33 cellular contexts compared by ENCODE assay signal in the genomic region with DNA sequence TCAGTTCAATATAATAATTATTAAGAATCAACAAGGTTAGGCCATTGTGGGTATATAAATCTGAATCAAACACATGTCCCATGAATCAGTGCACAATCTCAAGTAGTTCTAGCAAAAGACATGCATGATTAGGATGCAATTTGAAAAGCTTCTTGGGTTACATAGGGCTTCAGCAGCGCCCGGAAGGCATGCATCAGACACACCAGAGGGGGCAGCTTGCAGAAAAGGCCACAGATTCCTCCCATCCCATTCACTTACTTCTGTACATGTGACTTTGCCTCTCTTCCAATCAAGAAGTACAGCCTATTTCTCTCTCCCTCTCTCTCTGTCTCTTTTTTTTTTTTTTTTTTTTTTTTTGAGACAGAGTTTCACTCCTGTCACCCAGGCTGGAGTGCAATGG.
"Had no signal": no experiment of that assay in that cellular context is flagged by ENCODE, and none has a peak within 500 bp of the region (broad histone marks: within the 10 kb centered on the region; RNA-seq: fewer than 3 reads in every experiment).

No MANE protein-coding gene starts in this region.

- H3K27ac ChIP-seq: adrenal gland, brain microvascular endothelial cell, KMS-11, Peyer's patch, SJSA1 had no signal

- H3K27ac Mint-ChIP-seq: activated B cell treated with CpG ODN at 0.5 μM for 24 hours; activated CD4-positive, alpha-beta memory T cell treated with anti-CD3 and anti-CD28 coated beads for 36 hours; activated naive CD4-positive, alpha-beta T cell treated with anti-CD3 and anti-CD28 coated beads for 36 hours; activated naive CD4-positive, alpha-beta T cell treated with anti-CD3 and anti-CD28 coated beads, Interleukin-2, amount 50 U/mL, for 72 hours; activated T-helper 1 cell treated with anti-CD3 and anti-CD28 coated beads, Interleukin-12 subunit alpha, Interleukin-12 subunit beta, Interleukin-2, Interleukin-4 antibody, amounts not matched to agents 30 ng/mL and 10 ng/mL and 1 ng/mL, durations not matched to agents 14 hours and 24 hours and 36 hours; T-helper 1 cell treated with Interleukin-12 subunit alpha and Interleukin-12 subunit beta and Interleukin-4 antibody, amounts not matched to agents 30 μg/mL and 1 μg/mL, for 36 hours; T-helper 2 cell treated with Interferon-gamma antibody and Interleukin-4, amounts not matched to agents 5 μg/mL and 100 μg/mL, for 36 hours had no signal

- H3K9ac ChIP-seq: KMS-11, SK-N-SH had no signal

- H3K27me3 ChIP-seq: adrenal gland, brain microvascular endothelial cell, Peyer's patch, SJSA1 had no signal

- H3K4me3 ChIP-seq: adrenal gland, Peyer's patch, SJSA1 had no signal

- H3K4me1 ChIP-seq: adrenal gland, Peyer's patch, SJSA1 had no signal

- H3K4me3 Mint-ChIP-seq: activated B cell treated with CpG ODN at 0.5 μM for 24 hours; activated CD4-positive, alpha-beta memory T cell treated with anti-CD3 and anti-CD28 coated beads for 36 hours; activated naive CD4-positive, alpha-beta T cell treated with anti-CD3 and anti-CD28 coated beads for 36 hours; activated T-cell treated with anti-CD3 and anti-CD28 coated beads, Interleukin-2, amount 50 U/mL, for 4 hours; activated T-helper 1 cell treated with anti-CD3 and anti-CD28 coated beads, Interleukin-12 subunit alpha, Interleukin-12 subunit beta, Interleukin-2, Interleukin-4 antibody, amounts not matched to agents 30 ng/mL and 10 ng/mL and 1 ng/mL, durations not matched to agents 14 hours and 24 hours and 36 hours; T-helper 1 cell treated with Interleukin-12 subunit alpha and Interleukin-12 subunit beta and Interleukin-4 antibody, amounts not matched to agents 30 μg/mL and 1 μg/mL, for 36 hours; T-helper 2 cell treated with Interferon-gamma antibody and Interleukin-4, amounts not matched to agents 5 μg/mL and 100 μg/mL, for 36 hours had no signal

- DNase-seq: activated B cell treated with CpG ODN at 0.5 μM for 24 hours; activated CD4-positive, alpha-beta memory T cell treated with anti-CD3 and anti-CD28 coated beads for 36 hours; activated CD4-positive, alpha-beta T cell treated with anti-CD3 and anti-CD28 coated beads for 4 hours; activated CD4-positive, alpha-beta T cell treated with anti-CD3 and anti-CD28 coated beads, Interleukin-2, amount 50 U/mL, for 1 hour; activated CD4-positive, CD25-positive, alpha-beta regulatory T cell treated with anti-CD3 and anti-CD28 coated beads, Interleukin-2, amount 50 U/mL, for 72 hours; activated CD8-positive, alpha-beta memory T cell treated with anti-CD3 and anti-CD28 coated beads, Interleukin-2, amount 50 U/mL, for 4 hours; activated gamma-delta T cell treated with Interleukin-2 at 50 U/mL for 16 hours; activated naive CD4-positive, alpha-beta T cell treated with anti-CD3 and anti-CD28 coated beads for 36 hours; activated T-cell treated with anti-CD3 and anti-CD28 coated beads for 4 hours; activated T-cell treated with anti-CD3 and anti-CD28 coated beads, Interleukin-2, amount 50 U/mL, for 4 hours; adrenal gland; anterior cingulate cortex; brain microvascular endothelial cell; central memory CD4-positive, alpha-beta T cell; NCI-H1092 treated with DMSO at 0.1 percent for 48 hours; NCI-H1417; NCI-H146; NCI-H187; NCI-H2029 treated with DMSO at 0.1 percent for 48 hours; NCI-H2107; NCI-H226; NCI-H446 treated with DMSO at 0.1 percent for 48 hours; Peyer's patch; RPMI8226; SHP77 treated with DMSO at 0.1 percent for 48 hours; SK-N-SH had no signal

- H3K4me1 Mint-ChIP-seq: activated B cell treated with CpG ODN at 0.5 μM for 24 hours had no signal

- H3K36me3 ChIP-seq: adrenal gland, brain microvascular endothelial cell, Peyer's patch, SJSA1 had no signal

- H3K9me2 ChIP-seq: SK-N-SH had no signal

- H3K4me2 ChIP-seq: KMS-11, SK-N-SH had no signal

- H3K27me3 Mint-ChIP-seq: activated B cell treated with CpG ODN at 0.5 μM for 24 hours; activated CD4-positive, alpha-beta memory T cell treated with anti-CD3 and anti-CD28 coated beads for 36 hours had no signal

- ATAC-seq: activated T-cell treated with anti-CD3 and anti-CD28 coated beads, Interleukin-2, amount 50 U/mL, for 4 hours had no signal

- H3K9me3 ChIP-seq: Peyer's patch, SJSA1, SK-N-SH had no signal

- FAIRE-seq: TTC549 had no signal

- H3K9me3 Mint-ChIP-seq: activated B cell treated with CpG ODN at 0.5 μM for 24 hours had no signal
